Comparison of ENCODE assay signal across 1 cellular context in genomic region chr9:133982971-133983720, GRCh38.
TF ChIP-seq lines count a peak whose summit lies in the region.

No MANE protein-coding gene starts in this region.

TF ChIP-seq in HepG2, 621 proteins besides CTCF, POLR2A, EP300 and RAD21:
- TF ChIP-seq PRDM10 (CRISPR knock-in tag; IDR thresholded peaks at IDR 0.05; ENCODE audit: low read depth), result no peak
- no peak for TF ChIP-seq TBX2 (CRISPR knock-in tag; IDR thresholded peaks at IDR 0.05; ENCODE audit: borderline replicate concordance)
- peak; percentile 62 for TF ChIP-seq AGO2 (optimal IDR thresholded peaks at IDR 0.05; ENCODE audit: low read depth, low read length)
- no peak for TF ChIP-seq ZNF670 (CRISPR knock-in tag; IDR thresholded peaks at IDR 0.05; ENCODE audit: borderline replicate concordance)
- TF ChIP-seq PRMT3 (CRISPR knock-in tag; IDR thresholded peaks at IDR 0.05; ENCODE audit: borderline replicate concordance, low read depth), result no peak
